In the genomic region with DNA sequence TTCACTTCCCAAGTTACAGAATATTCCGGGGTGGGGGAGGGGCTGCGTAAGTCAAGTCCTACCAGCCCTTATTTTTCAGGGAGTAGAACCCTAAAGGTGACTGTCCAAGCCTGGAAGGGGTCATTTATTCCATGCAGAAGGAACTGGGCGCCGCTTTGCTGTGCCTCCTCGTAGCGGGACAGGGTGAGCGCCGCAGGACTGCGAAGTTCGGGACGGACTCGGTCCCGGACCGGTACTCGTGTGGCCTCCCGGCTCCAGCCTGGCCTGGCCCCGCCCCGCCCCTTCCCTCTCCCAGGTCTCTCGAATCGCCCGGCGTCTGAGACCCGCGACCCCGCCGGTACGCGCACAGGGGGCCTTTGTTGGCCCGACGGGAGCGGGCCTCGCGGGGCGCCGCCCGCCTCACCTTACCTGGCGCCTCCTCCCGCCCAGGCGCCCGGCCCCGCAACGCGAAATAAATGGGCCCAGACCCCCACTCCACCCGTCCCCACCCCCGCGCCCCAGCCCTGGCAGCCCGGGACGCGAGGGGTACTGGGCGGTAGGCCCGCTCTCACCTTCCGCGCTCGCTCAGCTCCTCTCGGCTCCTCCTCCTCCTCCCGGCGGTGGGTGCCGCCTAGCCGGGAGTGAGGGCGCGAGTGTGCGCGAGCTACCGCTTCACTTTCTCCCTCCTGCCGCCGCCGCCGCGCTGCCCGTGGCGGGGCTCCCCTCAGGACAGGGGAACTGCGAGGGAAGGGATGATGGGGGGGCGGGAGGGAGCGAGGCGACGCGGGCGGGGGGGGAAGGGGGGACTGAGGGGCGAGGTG, we compare ENCODE assay signal across 1 cellular context.
TF ChIP-seq lines count a peak whose summit lies in the region.

No MANE protein-coding gene starts in this region.

TF ChIP-seq in K562, 482 proteins besides CTCF, POLR2A, EP300 and RAD21 (continued from another document):
- TF ChIP-seq, protein P1, sequence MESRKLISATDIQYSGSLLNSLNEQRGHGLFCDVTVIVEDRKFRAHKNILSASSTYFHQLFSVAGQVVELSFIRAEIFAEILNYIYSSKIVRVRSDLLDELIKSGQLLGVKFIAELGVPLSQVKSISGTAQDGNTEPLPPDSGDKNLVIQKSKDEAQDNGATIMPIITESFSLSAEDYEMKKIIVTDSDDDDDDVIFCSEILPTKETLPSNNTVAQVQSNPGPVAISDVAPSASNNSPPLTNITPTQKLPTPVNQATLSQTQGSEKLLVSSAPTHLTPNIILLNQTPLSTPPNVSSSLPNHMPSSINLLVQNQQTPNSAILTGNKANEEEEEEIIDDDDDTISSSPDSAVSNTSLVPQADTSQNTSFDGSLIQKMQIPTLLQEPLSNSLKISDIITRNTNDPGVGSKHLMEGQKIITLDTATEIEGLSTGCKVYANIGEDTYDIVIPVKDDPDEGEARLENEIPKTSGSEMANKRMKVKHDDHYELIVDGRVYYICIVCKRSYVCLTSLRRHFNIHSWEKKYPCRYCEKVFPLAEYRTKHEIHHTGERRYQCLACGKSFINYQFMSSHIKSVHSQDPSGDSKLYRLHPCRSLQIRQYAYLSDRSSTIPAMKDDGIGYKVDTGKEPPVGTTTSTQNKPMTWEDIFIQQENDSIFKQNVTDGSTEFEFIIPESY (CRISPR knock-in tag; IDR thresholded peaks at IDR 0.05), result peak; percentile 83
